In genomic region chr2:55419236-55419513, GRCh38 we compare ENCODE assay signal across 8 cellular contexts. TPM values are rescaled to one million over a fixed set of nuclear protein-coding genes. Genes with fewer than 3 reads are reported as not detected.
DNase-seq lines count a peak whose midpoint lies in the region; ATAC-seq and TF ChIP-seq lines count a peak whose summit lies in the region.

No MANE protein-coding gene starts in this region.

- CTCF ChIA-PET in activated CD4-positive, alpha-beta T cell treated with anti-CD3 and anti-CD28 coated beads, Interleukin-2, amount 10 ng/mL, durations not matched to agents 7 days and 5 days (lab: Charles Lee), result interaction anchor here (0.9 to 1.4 kb wide), 2 partner anchors 135 to 187 kb away, joined by 3 read pairs; partner anchors contain the start of gene RPS27A

- H3K27me3 ChIP-seq in neural cell (ENCODE audit: insufficient read depth, low read depth, low read length), result no peaks in the 10 kb centered on the region

- TF ChIP-seq CTCF in fibroblast of pulmonary artery (IDR thresholded peaks at IDR 0.05; ENCODE audit: low read length, missing control alignments) (no peak), neural cell (IDR thresholded peaks at IDR 0.05; ENCODE audit: poor library complexity, severe bottlenecking) (no peak)

- H3K4me3 ChIP-seq in fibroblast of pulmonary artery (replicated peaks; ENCODE audit: low read depth, low read length), result peak overlapping the region; percentile 84
- peak overlapping the region; percentile 75 for H3K4me3 ChIP-seq in neural cell (ENCODE audit: low read length)

- peak overlapping the region; percentile 95 for H3K9ac ChIP-seq in neural cell (ENCODE audit: low read length)

- no peaks in the 10 kb centered on the region for H3K36me3 ChIP-seq in neural cell (ENCODE audit: insufficient read depth, low read length)

- H3K27ac ChIP-seq in neural cell (ENCODE audit: low read length), result peak overlapping the region; percentile 96

- H3K9me2 ChIP-seq in neural cell (ENCODE audit: insufficient read depth, low read length), result no peaks in the 10 kb centered on the region

- ATAC-seq in GM18517 (IDR thresholded peaks at IDR 0.05; ENCODE audit: unreplicated experiment), result no peak

- H3K4me3 Mint-ChIP-seq in activated CD4-positive, alpha-beta T cell treated with anti-CD3 and anti-CD28 coated beads, Interleukin-2, amount 10 ng/mL, durations not matched to agents 7 days and 5 days, result peak overlapping the region; percentile 88

- peaks cover 47% of the 10 kb centered on the region for H3K79me2 ChIP-seq in neural cell (replicated peaks; ENCODE audit: insufficient read depth, low read length)

- H3K4me2 ChIP-seq in neural cell (ENCODE audit: low read length), result peak overlapping the region; percentile 92

- H4K20me1 ChIP-seq in neural cell (ENCODE audit: insufficient read depth), result no peaks in the 10 kb centered on the region

- TF ChIP-seq RAD21 in neural cell (conservative IDR thresholded peaks at IDR 0.05), result no peak

- H3K9me3 ChIP-seq in neural cell (ENCODE audit: low read length), result no peaks in the 10 kb centered on the region

- peaks cover 42% of the 10 kb centered on the region for H3K4me1 Mint-ChIP-seq in activated CD4-positive, alpha-beta T cell treated with anti-CD3 and anti-CD28 coated beads, Interleukin-2, amount 10 ng/mL, durations not matched to agents 7 days and 5 days

- H3K27ac Mint-ChIP-seq in activated CD4-positive, alpha-beta T cell treated with anti-CD3 and anti-CD28 coated beads, Interleukin-2, amount 10 ng/mL, durations not matched to agents 7 days and 5 days, result peak overlapping the region; percentile 84

- peak overlapping the region; percentile 86 for H2AFZ ChIP-seq in neural cell (ENCODE audit: low read depth, low read length)

- H3F3A ChIP-seq in neural cell (ENCODE audit: insufficient read depth, low read length, poor library complexity, severe bottlenecking), result peaks cover 8% of the 10 kb centered on the region

- H3K36me3 Mint-ChIP-seq in activated CD4-positive, alpha-beta T cell treated with anti-CD3 and anti-CD28 coated beads, Interleukin-2, amount 10 ng/mL, durations not matched to agents 7 days and 5 days (ENCODE audit: low read depth), result no peaks in the 10 kb centered on the region

- TF ChIP-seq EP300 in neural cell (conservative IDR thresholded peaks at IDR 0.05; ENCODE audit: poor library complexity, severe bottlenecking), result no peak

- peaks cover 19% of the 10 kb centered on the region for H3K27me3 Mint-ChIP-seq in activated CD4-positive, alpha-beta T cell treated with anti-CD3 and anti-CD28 coated beads, Interleukin-2, amount 10 ng/mL, durations not matched to agents 7 days and 5 days

- no peaks in the 10 kb centered on the region for H3K9me3 Mint-ChIP-seq in activated CD4-positive, alpha-beta T cell treated with anti-CD3 and anti-CD28 coated beads, Interleukin-2, amount 10 ng/mL, durations not matched to agents 7 days and 5 days

- POLR2A ChIA-PET in activated CD4-positive, alpha-beta T cell treated with anti-CD3 and anti-CD28 coated beads, Interleukin-2, amount 10 ng/mL, durations not matched to agents 7 days and 5 days (lab: Charles Lee), result no interaction called here

- DNase-seq in NCI-H2107 treated with DMSO at 0.1 percent for 48 hours (lab: John Stamatoyannopoulos, UW; ENCODE audit: unreplicated experiment) (peak; percentile 36), NCI-H2107 (lab: John Stamatoyannopoulos, UW) (no peak), HT1080 (ENCODE audit: low read depth) (peak; percentile 57), fibroblast of pulmonary artery (ENCODE audit: low read depth) (peak; percentile 44)
- peak; percentile 13 for DNase-seq in activated CD4-positive, alpha-beta T cell treated with anti-CD3 and anti-CD28 coated beads, Interleukin-2, amount 10 ng/mL, durations not matched to agents 7 days and 5 days
- DNase-seq in activated CD4-positive, CD25-positive, alpha-beta regulatory T cell (lab: John Stamatoyannopoulos, UW), result no peak

TF ChIP-seq in neural cell, 6 proteins besides CTCF, POLR2A, EP300 and RAD21:
- TF ChIP-seq MXI1 (conservative IDR thresholded peaks at IDR 0.05; ENCODE audit: poor library complexity, severe bottlenecking) (no peak), SMC3 (conservative IDR thresholded peaks at IDR 0.05; ENCODE audit: poor library complexity) (no peak), EZH2 (IDR thresholded peaks at IDR 0.05; ENCODE audit: borderline replicate concordance, insufficient read depth, low read length, poor library complexity, severe bottlenecking) (no peak), REST (IDR thresholded peaks at IDR 0.05; ENCODE audit: borderline replicate concordance) (no peak), TAF1 (IDR thresholded peaks at IDR 0.05; ENCODE audit: low read depth) (no peak), POLR2AphosphoS5 (IDR thresholded peaks at IDR 0.05) (no peak)

RNA-seq across cellular contexts. Expression of gene CCDC88A, which starts 0.5 kb away (rescaled TPM):
- total RNA-seq in HT1080 (2014; rRNA removed; shearing (Covaris generic)), result 26.4 and 28.5 TPM in 2 replicates
- polyA plus RNA-seq in HT1080 (2015; cell fraction: cytosol; rRNA removed), result 15.3 and 18.7 TPM in 2 replicates
- polyA plus RNA-seq in HT1080 (2015; cell fraction: nucleus; rRNA removed), result 40.2 and 40.6 TPM in 2 replicates
- 1 to 10 TPM; 7.8 to 9.5 TPM for total RNA-seq in activated CD4-positive, alpha-beta T cell treated with anti-CD3 and anti-CD28 coated beads, Interleukin-2, amount 10 ng/mL, durations not matched to agents 7 days and 5 days
- polyA plus RNA-seq in neural cell, result 195 and 224 TPM in 2 replicates
- polyA minus RNA-seq in neural cell, result 351 and 428 TPM in 2 replicates

Comparison
In these comparisons a context has a peak if more than half of its experiments do, and no peak if none do; other contexts are left out.
1. DNase-seq: peak in NCI-H2107 treated with DMSO at 0.1 percent for 48 hours (single experiment), HT1080 (single experiment), activated CD4-positive, alpha-beta T cell treated with anti-CD3 and anti-CD28 coated beads, Interleukin-2, amount 10 ng/mL, durations not matched to agents 7 days and 5 days (single experiment) and fibroblast of pulmonary artery (single experiment); none in NCI-H2107 (single experiment) and activated CD4-positive, CD25-positive, alpha-beta regulatory T cell (0 of 4).